Comparison of ENCODE assay signal across 23 cellular contexts in genomic region chr7:67823345-67823744, GRCh38.
DNase-seq lines count a peak whose midpoint lies in the region; TF ChIP-seq lines count a peak whose summit lies in the region.
"Had no signal": no experiment of that assay in that cellular context is flagged by ENCODE, and none has a peak within 500 bp of the region (broad histone marks: within the 10 kb centered on the region; RNA-seq: fewer than 3 reads in every experiment).

No MANE protein-coding gene starts in this region.

- no peaks in the 10 kb centered on the region for H4K20me1 ChIP-seq in fibroblast of lung (ENCODE audit: control insufficient read depth, extremely low read depth, insufficient read depth, low read length)
- H4K20me1 ChIP-seq: BLaER1 had no signal

- H3K4me3 ChIP-seq in fibroblast of lung (replicated peaks in 1 of 4; ENCODE audit: control extremely low read depth in 1 of 4, insufficient read depth in 1 of 4, low read depth in 3 of 4, low read length in 4 of 4) (no peak overlapping the region), skeletal muscle cell (ENCODE audit: low read depth, low read length) (no peak overlapping the region)
- H3K4me3 ChIP-seq: BLaER1, gastrocnemius medialis, PC-9, psoas muscle, spleen, testis had no signal

- no peaks in the 10 kb centered on the region for H3K9me3 ChIP-seq in fibroblast of lung (ENCODE audit: control insufficient read depth, insufficient read depth, low read depth, low read length)
- H3K9me3 ChIP-seq: gastrocnemius medialis, psoas muscle, SK-N-SH, testis had no signal

- H2AFZ ChIP-seq in fibroblast of lung (ENCODE audit: low read length), result no peak overlapping the region
- H2AFZ ChIP-seq: PC-9 had no signal

- no peak overlapping the region for H3K9ac ChIP-seq in fibroblast of lung (ENCODE audit: insufficient read depth, low read length)
- H3K9ac ChIP-seq: BLaER1, SK-N-SH had no signal

- H3K4me1 ChIP-seq in fibroblast of lung (ENCODE audit: control insufficient read depth, extremely low read depth, insufficient read depth, low read length), result no peaks in the 10 kb centered on the region
- H3K4me1 ChIP-seq: BLaER1, gastrocnemius medialis, psoas muscle, spleen, testis had no signal

- no peak overlapping the region for H3K27ac ChIP-seq in fibroblast of lung (ENCODE audit: insufficient read depth, low read length)
- H3K27ac ChIP-seq: BLaER1, gastrocnemius medialis, PC-9, psoas muscle, spleen, testis had no signal

- DNase-seq in LoVo (ENCODE audit: low spot score), result peak; percentile 54
- DNase-seq in RPMI7951 (ENCODE audit: low read depth), result peak; percentile 41
- peak; percentile 2 to 72 for DNase-seq in fibroblast of lung (ENCODE audit: low read depth in 2 of 2)
- peak; percentile 53 for DNase-seq in skeletal muscle cell (ENCODE audit: low read depth)
- DNase-seq in NOMO-1 treated with DMSO at 0.1 percent for 48 hours (lab: John Stamatoyannopoulos, UW; ENCODE audit: unreplicated experiment), result no peak
- no peak for DNase-seq in Ammon's horn (ENCODE audit: low spot score)
- no peak for DNase-seq in activated CD4-positive, alpha-beta T cell treated with anti-CD3 and anti-CD28 coated beads, Interleukin-2, amount 50 U/mL, for 1 hour
- DNase-seq: activated CD4-positive, alpha-beta T cell treated with anti-CD3 and anti-CD28 coated beads for 1 hour; activated effector memory CD4-positive, alpha-beta T cell treated with Interleukin-2 at 50 U/mL for 16 hours; amniotic stem cell; effector CD8-positive, alpha-beta T cell; gastrocnemius medialis; GF-D8; MM.1S; NCI-H2081; NCI-H69; PC-9; psoas muscle; SK-N-SH; spleen; T1000; testis had no signal

- no peaks in the 10 kb centered on the region for H3K79me2 ChIP-seq in fibroblast of lung (ENCODE audit: control insufficient read depth, insufficient read depth, low read length)

- H3K4me2 ChIP-seq in fibroblast of lung (ENCODE audit: extremely low read depth, insufficient read depth, low read length), result no peak overlapping the region
- H3K4me2 ChIP-seq: BLaER1, PC-9, SK-N-SH had no signal

- no peaks in the 10 kb centered on the region for H3K36me3 ChIP-seq in fibroblast of lung (ENCODE audit: control insufficient read depth, insufficient read depth, low read length)
- H3K36me3 ChIP-seq: BLaER1, gastrocnemius medialis, spleen had no signal

- H3K27me3 ChIP-seq in fibroblast of lung (ENCODE audit: control insufficient read depth, insufficient read depth, low read length), result no peaks in the 10 kb centered on the region
- H3K27me3 ChIP-seq: BLaER1, gastrocnemius medialis, spleen, testis had no signal

- no peak for TF ChIP-seq CTCF in fibroblast of lung (conservative IDR thresholded peaks at IDR 0.05 in 1 of 2, IDR thresholded peaks at IDR 0.05 in 1 of 2; ENCODE audit: low read depth in 1 of 2, low read length in 2 of 2)

Comparison
In these comparisons a context has a peak if more than half of its experiments do, and no peak if none do; other contexts are left out.
1. DNase-seq: peak in LoVo (single experiment), RPMI7951 (single experiment), fibroblast of lung (2 of 2) and skeletal muscle cell (single experiment); none in NOMO-1 treated with DMSO at 0.1 percent for 48 hours (single experiment), Ammon's horn (single experiment) and activated CD4-positive, alpha-beta T cell treated with anti-CD3 and anti-CD28 coated beads, Interleukin-2, amount 50 U/mL, for 1 hour (single experiment).